Comparison of ENCODE assay signal across 31 cellular contexts in genomic region chr3:31509147-31509728, GRCh38. TPM values are rescaled to one million over a fixed set of nuclear protein-coding genes. Genes with fewer than 3 reads are reported as not detected.
DNase-seq lines count a peak whose midpoint lies in the region; ATAC-seq and TF ChIP-seq lines count a peak whose summit lies in the region.
"Had no signal": no experiment of that assay in that cellular context is flagged by ENCODE, and none has a peak within 500 bp of the region (broad histone marks: within the 10 kb centered on the region; RNA-seq: fewer than 3 reads in every experiment).

No MANE protein-coding gene starts in this region.

- no peak overlapping the region for H3K4me3 Mint-ChIP-seq in activated naive CD4-positive, alpha-beta T cell treated with anti-CD3 and anti-CD28 coated beads, Interleukin-2, amount 50 U/mL, for 24 hours
- H3K4me3 Mint-ChIP-seq in activated naive CD8-positive, alpha-beta T cell treated with anti-CD3 and anti-CD28 coated beads, Interleukin-2, amount 10 ng/mL, durations not matched to agents 7 days and 5 days: peak overlapping the region; percentile 67
- H3K4me3 Mint-ChIP-seq in stimulated activated naive CD8-positive, alpha-beta T cell treated with anti-CD3 and anti-CD28 coated beads, Interleukin-15, amount 100 ng/mL, for 72 hours: peak overlapping the region; percentile 38 to 47
- H3K4me3 Mint-ChIP-seq: activated B cell treated with CpG ODN at 0.5 μM for 24 hours had no signal

- H3K27me3 ChIP-seq in right lobe of liver: no peaks in the 10 kb centered on the region
- H3K27me3 ChIP-seq: BLaER1, cardiac muscle cell, colonic mucosa, gastroesophageal sphincter, SJCRH30, transverse colon had no signal

- H3K36me3 Mint-ChIP-seq in activated naive CD4-positive, alpha-beta T cell treated with anti-CD3 and anti-CD28 coated beads, Interleukin-2, amount 50 U/mL, for 24 hours: no peaks in the 10 kb centered on the region
- H3K36me3 Mint-ChIP-seq in activated naive CD8-positive, alpha-beta T cell treated with anti-CD3 and anti-CD28 coated beads, Interleukin-2, amount 10 ng/mL, durations not matched to agents 7 days and 5 days: peaks cover 6% of the 10 kb centered on the region
- H3K36me3 Mint-ChIP-seq: natural killer cell treated with Interleukin-12 subunit alpha and Interleukin-12 subunit beta and Interleukin-15 and Interleukin-18, amount 100 ng/mL, for 72 hours had no signal

- H3K27ac ChIP-seq in right lobe of liver: no peak overlapping the region
- H3K27ac ChIP-seq: BLaER1, cardiac muscle cell, colonic mucosa, gastroesophageal sphincter, hepatocyte, lower lobe of right lung, psoas muscle, sigmoid colon, SJCRH30, transverse colon had no signal

- intact Hi-C loops in right lobe of liver (cut with DNase I): no loop called here

- POLR2A ChIA-PET in activated naive CD8-positive, alpha-beta T cell treated with anti-CD3 and anti-CD28 coated beads, Interleukin-2, amount 10 ng/mL, durations not matched to agents 7 days and 5 days (lab: Charles Lee): interaction anchor here (0.7 to 2.1 kb wide), 5 partner anchors 13 to 202 kb away, joined by 3 to 32 read pairs (median 6); partner anchors contain the start of gene STT3B

- no peaks in the 10 kb centered on the region for H3K9me3 ChIP-seq in right lobe of liver
- H3K9me3 ChIP-seq: BLaER1, Caco-2, colonic mucosa, gastroesophageal sphincter, lower lobe of right lung, psoas muscle, sigmoid colon, SJCRH30, transverse colon had no signal

- no peak for TF ChIP-seq POLR2A in right lobe of liver (IDR thresholded peaks at IDR 0.05)

- no peak for TF ChIP-seq CTCF in right lobe of liver (IDR thresholded peaks at IDR 0.05)

- peaks cover 49% of the 10 kb centered on the region for H3K4me1 Mint-ChIP-seq in activated naive CD4-positive, alpha-beta T cell treated with anti-CD3 and anti-CD28 coated beads, Interleukin-2, amount 50 U/mL, for 24 hours
- peaks cover 47% of the 10 kb centered on the region for H3K4me1 Mint-ChIP-seq in activated naive CD8-positive, alpha-beta T cell treated with anti-CD3 and anti-CD28 coated beads, Interleukin-2, amount 10 ng/mL, durations not matched to agents 7 days and 5 days
- peaks cover 46% of the 10 kb centered on the region for H3K4me1 Mint-ChIP-seq in stimulated activated naive CD8-positive, alpha-beta T cell treated with anti-CD3 and anti-CD28 coated beads, Interleukin-15, amount 100 ng/mL, for 72 hours

- ATAC-seq in HG02610 (IDR thresholded peaks at IDR 0.05; ENCODE audit: unreplicated experiment): peak; percentile 75
- peak; percentile 35 for ATAC-seq in activated naive CD8-positive, alpha-beta T cell treated with anti-CD3 and anti-CD28 coated beads, Interleukin-2, amount 10 ng/mL, durations not matched to agents 7 days and 5 days (ENCODE audit: low read depth)
- peak; percentile 48 for ATAC-seq in stimulated activated naive CD8-positive, alpha-beta T cell treated with anti-CD3 and anti-CD28 coated beads, Interleukin-15, amount 100 ng/mL, for 72 hours
- ATAC-seq in right lobe of liver: no peak
- ATAC-seq: gastroesophageal sphincter; lower lobe of right lung; natural killer cell treated with Interleukin-12 subunit alpha and Interleukin-12 subunit beta and Interleukin-15 and Interleukin-18, amount 100 ng/mL, for 72 hours; psoas muscle had no signal

- H3K27ac Mint-ChIP-seq in activated naive CD4-positive, alpha-beta T cell treated with anti-CD3 and anti-CD28 coated beads, Interleukin-2, amount 50 U/mL, for 24 hours: peak overlapping the region; percentile 38
- peak overlapping the region; percentile 72 for H3K27ac Mint-ChIP-seq in activated naive CD8-positive, alpha-beta T cell treated with anti-CD3 and anti-CD28 coated beads, Interleukin-2, amount 10 ng/mL, durations not matched to agents 7 days and 5 days
- H3K27ac Mint-ChIP-seq in stimulated activated naive CD8-positive, alpha-beta T cell treated with anti-CD3 and anti-CD28 coated beads, Interleukin-15, amount 100 ng/mL, for 72 hours: peak overlapping the region; percentile 66 to 70
- H3K27ac Mint-ChIP-seq: activated B cell treated with CpG ODN at 0.5 μM for 24 hours; natural killer cell treated with Interleukin-12 subunit alpha and Interleukin-12 subunit beta and Interleukin-15 and Interleukin-18, amount 100 ng/mL, for 72 hours had no signal

- peaks cover 6% of the 10 kb centered on the region for H3K9me3 Mint-ChIP-seq in activated naive CD4-positive, alpha-beta T cell treated with anti-CD3 and anti-CD28 coated beads, Interleukin-2, amount 50 U/mL, for 24 hours
- H3K9me3 Mint-ChIP-seq in activated naive CD8-positive, alpha-beta T cell treated with anti-CD3 and anti-CD28 coated beads, Interleukin-2, amount 10 ng/mL, durations not matched to agents 7 days and 5 days: peaks cover 5% of the 10 kb centered on the region
- peaks cover 9 to 10% of the 10 kb centered on the region in 2 donors for H3K9me3 Mint-ChIP-seq in stimulated activated naive CD8-positive, alpha-beta T cell treated with anti-CD3 and anti-CD28 coated beads, Interleukin-15, amount 100 ng/mL, for 72 hours
- H3K9me3 Mint-ChIP-seq: activated B cell treated with CpG ODN at 0.5 μM for 24 hours; natural killer cell treated with Interleukin-12 subunit alpha and Interleukin-12 subunit beta and Interleukin-15 and Interleukin-18, amount 100 ng/mL, for 72 hours had no signal

- 67% methylated on average over 1 of the region's 1 CpG for WGBS in right lobe of liver (ENCODE audit: insufficient coverage, low coverage, low lambda C conversion rate, missing lambda C conversion rate)

- H3K27me3 Mint-ChIP-seq in activated naive CD4-positive, alpha-beta T cell treated with anti-CD3 and anti-CD28 coated beads, Interleukin-2, amount 50 U/mL, for 24 hours: no peaks in the 10 kb centered on the region
- no peaks in the 10 kb centered on the region for H3K27me3 Mint-ChIP-seq in activated naive CD8-positive, alpha-beta T cell treated with anti-CD3 and anti-CD28 coated beads, Interleukin-2, amount 10 ng/mL, durations not matched to agents 7 days and 5 days
- H3K27me3 Mint-ChIP-seq in stimulated activated naive CD8-positive, alpha-beta T cell treated with anti-CD3 and anti-CD28 coated beads, Interleukin-15, amount 100 ng/mL, for 72 hours: no peaks in the 10 kb centered on the region

- no peak for DNase-seq in activated naive CD4-positive, alpha-beta T cell treated with anti-CD3 and anti-CD28 coated beads, Interleukin-2, amount 50 U/mL, for 16 hours
- DNase-seq in activated naive CD8-positive, alpha-beta T cell treated with anti-CD3 and anti-CD28 coated beads, Interleukin-2, amount 10 ng/mL, durations not matched to agents 7 days and 5 days: no peak
- DNase-seq in stimulated activated naive CD8-positive, alpha-beta T cell treated with anti-CD3 and anti-CD28 coated beads, Interleukin-15, amount 100 ng/mL, for 72 hours: no peak
- DNase-seq in NCI-H526 treated with DMSO at 0.1 percent for 48 hours (lab: John Stamatoyannopoulos, UW): no peak
- no peak for DNase-seq in right lobe of liver
- DNase-seq: activated B cell treated with CpG ODN at 0.5 μM for 24 hours; activated naive CD4-positive, alpha-beta T cell; activated T-cell treated with anti-CD3 and anti-CD28 coated beads, Interleukin-2, amount 50 U/mL, for 48 hours; Caco-2; colonic mucosa; DMS53; effector CD4-positive, alpha-beta T cell; HCEC 1CT; kidney glomerular epithelial cell; lower lobe of right lung; NCI-H1694 treated with DMSO at 0.1 percent for 48 hours; NCI-H510A; psoas muscle; RPMI8226; sigmoid colon; SJCRH30; stimulated activated CD4-positive, alpha-beta T cell treated with anti-CD3 and anti-CD28 coated beads, Interleukin-4, amount 100 ng/mL, for 24 hours; SW 1271; transverse colon had no signal

- peaks cover 0 to 6% (median 3%) of the 10 kb centered on the region in 4 donors for H3K4me1 ChIP-seq in right lobe of liver
- H3K4me1 ChIP-seq: Caco-2, colonic mucosa, gastroesophageal sphincter, lower lobe of right lung, psoas muscle, sigmoid colon, SJCRH30 had no signal

- no peak overlapping the region for H3K4me3 ChIP-seq in right lobe of liver
- H3K4me3 ChIP-seq: BLaER1, cardiac muscle cell, colonic mucosa, gastroesophageal sphincter, hepatocyte, lower lobe of right lung, psoas muscle, sigmoid colon, SJCRH30, transverse colon had no signal

- H3K36me3 ChIP-seq in right lobe of liver: no peaks in the 10 kb centered on the region
- H3K36me3 ChIP-seq: BLaER1, cardiac muscle cell, colonic mucosa, gastroesophageal sphincter, lower lobe of right lung, sigmoid colon, SJCRH30, transverse colon had no signal

RNA-seq across cellular contexts. Expression of gene STT3B, which starts 23.5 kb away (rescaled TPM):
- total RNA-seq in activated naive CD8-positive, alpha-beta T cell treated with anti-CD3 and anti-CD28 coated beads, Interleukin-2, amount 10 ng/mL, durations not matched to agents 7 days and 5 days: 100 to 1,000 TPM; 123 to 131 TPM
- total RNA-seq in right lobe of liver: 10 to 100 TPM; 53.8 to 70.9 (median 65.1) TPM

Comparison
In these comparisons a context has a peak if more than half of its experiments do, and no peak if none do; other contexts are left out.
1. ATAC-seq: peak in HG02610 (single experiment), activated naive CD8-positive, alpha-beta T cell treated with anti-CD3 and anti-CD28 coated beads, Interleukin-2, amount 10 ng/mL, durations not matched to agents 7 days and 5 days (single experiment) and stimulated activated naive CD8-positive, alpha-beta T cell treated with anti-CD3 and anti-CD28 coated beads, Interleukin-15, amount 100 ng/mL, for 72 hours (single experiment); none in right lobe of liver (0 of 4).
2. Peak in every context shown above with its lines, with median percentiles within 50 percentile points of each other: H3K27ac Mint-ChIP-seq.